16 cellular contexts compared by ENCODE assay signal in the genomic region with DNA sequence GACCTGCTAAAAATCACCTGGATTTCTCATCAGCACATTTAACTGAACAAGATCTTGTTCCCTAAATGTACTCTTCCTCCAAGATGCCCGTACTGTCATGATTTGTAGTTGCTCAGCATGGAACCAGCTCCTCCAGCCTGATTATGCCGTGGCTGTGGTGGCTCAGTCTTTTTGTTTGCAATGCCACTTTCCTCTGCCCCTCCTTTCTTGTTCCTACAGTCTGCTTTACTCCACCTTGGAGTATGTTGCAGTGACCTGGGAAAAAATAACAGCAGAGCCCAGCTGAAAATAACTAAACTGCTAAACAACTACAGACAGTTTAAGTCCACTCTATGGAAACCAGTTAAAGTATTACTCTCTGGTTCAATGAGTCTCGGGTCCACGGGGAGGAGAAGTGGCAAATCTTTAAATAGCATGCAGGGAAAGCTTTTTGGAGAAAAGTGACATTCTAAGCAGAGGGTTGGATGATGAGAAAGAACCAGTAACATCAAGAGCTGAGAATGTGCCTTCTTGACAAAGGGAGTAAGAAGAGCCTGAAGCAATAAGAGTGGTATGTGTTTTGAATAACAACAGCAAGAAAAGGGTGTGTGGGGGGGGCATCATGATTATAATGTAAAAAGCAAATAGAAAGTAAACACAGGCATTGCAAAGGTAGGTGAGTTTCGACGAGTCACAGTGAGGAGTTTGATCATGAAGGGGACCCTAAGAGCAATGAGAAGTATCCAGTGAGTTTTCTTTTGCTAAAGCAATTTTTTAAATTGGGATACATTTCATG.
DNase-seq lines count a peak whose midpoint lies in the region; ATAC-seq and TF ChIP-seq lines count a peak whose summit lies in the region.
"Had no signal": no experiment of that assay in that cellular context is flagged by ENCODE, and none has a peak within 500 bp of the region (broad histone marks: within the 10 kb centered on the region; RNA-seq: fewer than 3 reads in every experiment).

No MANE protein-coding gene starts in this region.

- H3K36me3 ChIP-seq in HAP-1 (replicated peaks) (no peaks in the 10 kb centered on the region), RWPE2 (ENCODE audit: low read depth) (no peaks in the 10 kb centered on the region), iPS DF 6.9 (ENCODE audit: control insufficient read depth, insufficient read depth, low read length) (no peaks in the 10 kb centered on the region), H7 (replicated peaks; ENCODE audit: control insufficient read depth, insufficient read depth, low read length) (no peaks in the 10 kb centered on the region)
- H3K36me3 ChIP-seq in effector memory CD4-positive, alpha-beta T cell (ENCODE audit: control insufficient read depth, insufficient read depth, low read length): no peaks in the 10 kb centered on the region
- H3K36me3 ChIP-seq: tibial artery had no signal

- no peak for TF ChIP-seq CTCF in RWPE2 (IDR thresholded peaks at IDR 0.05; ENCODE audit: poor library complexity, severe bottlenecking)

- H3K4me1 ChIP-seq in HAP-1: peaks cover 8% of the 10 kb centered on the region
- no peaks in the 10 kb centered on the region for H3K4me1 ChIP-seq in RWPE2 (ENCODE audit: insufficient read depth, poor library complexity, severe bottlenecking)
- H3K4me1 ChIP-seq in iPS DF 6.9 (ENCODE audit: control insufficient read depth, insufficient read depth, low read length): no peaks in the 10 kb centered on the region; the same call in 1 of the 2 replicates
- no peaks in the 10 kb centered on the region for H3K4me1 ChIP-seq in effector memory CD4-positive, alpha-beta T cell (ENCODE audit: control insufficient read depth, insufficient read depth, low read length, poor library complexity, severe bottlenecking)
- H3K4me1 ChIP-seq: parathyroid adenoma had no signal

- peak; percentile 76 to 93 for DNase-seq in HAP-1 (ENCODE audit: low spot score in 2 of 2)
- DNase-seq in RWPE2 (ENCODE audit: low spot score): no peak
- DNase-seq in iPS DF 6.9 (ENCODE audit: low read depth, low spot score): peak; percentile 13
- DNase-seq in renal cortical epithelial cell (ENCODE audit: low read depth): peak; percentile 40
- no peak for DNase-seq in A172 (ENCODE audit: low spot score)
- no peak for DNase-seq in effector memory CD4-positive, alpha-beta T cell
- DNase-seq in H7: no peak
- DNase-seq: activated CD4-positive, CD25-positive, alpha-beta regulatory T cell treated with anti-CD3 and anti-CD28 coated beads, Interleukin-2, amount 50 U/mL, for 72 hours; activated CD8-positive, alpha-beta memory T cell treated with anti-CD3 and anti-CD28 coated beads, Interleukin-2, amount 50 U/mL, for 4 hours; activated gamma-delta T cell treated with Interleukin-2 at 50 U/mL for 16 hours; NCI-H1092; SHP77 treated with DMSO at 0.1 percent for 48 hours; T-helper 9 cell; tibial artery had no signal

- H3K9me3 ChIP-seq in HAP-1: no peaks in the 10 kb centered on the region
- no peaks in the 10 kb centered on the region for H3K9me3 ChIP-seq in RWPE2 (ENCODE audit: severe bottlenecking)
- no peaks in the 10 kb centered on the region for H3K9me3 ChIP-seq in iPS DF 6.9 (ENCODE audit: control insufficient read depth, insufficient read depth, low read length)
- no peaks in the 10 kb centered on the region for H3K9me3 ChIP-seq in effector memory CD4-positive, alpha-beta T cell (ENCODE audit: control insufficient read depth, low read length)
- H3K9me3 ChIP-seq: tibial artery had no signal

- H3K27ac ChIP-seq in RWPE2 (ENCODE audit: poor library complexity, severe bottlenecking) (no peak overlapping the region), iPS DF 6.9 (ENCODE audit: low read length) (no peak overlapping the region)
- H3K27ac ChIP-seq in effector memory CD4-positive, alpha-beta T cell (ENCODE audit: insufficient read depth, low read length, poor library complexity, severe bottlenecking): no peak overlapping the region
- H3K27ac ChIP-seq: parathyroid adenoma, tibial artery had no signal

- no peaks in the 10 kb centered on the region for H3K27me3 ChIP-seq in HAP-1 (ENCODE audit: low read depth)
- no peaks in the 10 kb centered on the region for H3K27me3 ChIP-seq in RWPE2 (ENCODE audit: insufficient read depth, poor library complexity, severe bottlenecking)
- no peaks in the 10 kb centered on the region for H3K27me3 ChIP-seq in iPS DF 6.9 (ENCODE audit: control insufficient read depth, insufficient read depth, low read length)
- H3K27me3 ChIP-seq in effector memory CD4-positive, alpha-beta T cell (replicated peaks; ENCODE audit: control insufficient read depth, insufficient read depth, low read length, poor library complexity, severe bottlenecking): no peaks in the 10 kb centered on the region
- H3K27me3 ChIP-seq in H7 (ENCODE audit: control insufficient read depth, insufficient read depth, low read length): no peaks in the 10 kb centered on the region
- H3K27me3 ChIP-seq: tibial artery had no signal

- in situ Hi-C loops in HAP-1 (cut with MboI; ENCODE audit: low sequenced_read_pairs): no loop called here

- no CpG with 5 or more reads among the region's 6 CpGs for WGBS in iPS DF 6.9 (ENCODE audit: insufficient coverage, insufficient read length)

- H3K4me3 ChIP-seq in HAP-1 (no peak overlapping the region), RWPE2 (ENCODE audit: severe bottlenecking) (no peak overlapping the region), iPS DF 6.9 (ENCODE audit: low read length) (no peak overlapping the region), H7 (ENCODE audit: insufficient read depth, low read depth, low read length) (no peak overlapping the region)
- no peak overlapping the region for H3K4me3 ChIP-seq in effector memory CD4-positive, alpha-beta T cell (ENCODE audit: insufficient read depth, low read depth, low read length, poor library complexity, severe bottlenecking)
- H3K4me3 ChIP-seq: tibial artery had no signal

- ATAC-seq in RWPE2 (ENCODE audit: low read depth) (0 out of 3 replicates have a peak, but pooled peaks have one; percentile 17), HG02571 (IDR thresholded peaks at IDR 0.05; ENCODE audit: unreplicated experiment) (no peak)

Comparison
In these comparisons a context has a peak if more than half of its experiments do, and no peak if none do; other contexts are left out.
1. DNase-seq: peak in HAP-1 (2 of 2), iPS DF 6.9 (single experiment) and renal cortical epithelial cell (single experiment); none in RWPE2 (single experiment), A172 (single experiment), effector memory CD4-positive, alpha-beta T cell (0 of 3) and H7 (single experiment).